ENCODE assay signal across 8 cellular contexts in genomic region chr16:13453938-13454553, GRCh38.
DNase-seq lines count a peak whose midpoint lies in the region; ATAC-seq and TF ChIP-seq lines count a peak whose summit lies in the region.

No MANE protein-coding gene starts in this region.

- H3K4me3 ChIP-seq in GM12875 (ENCODE audit: low read depth, low read length) (no peak overlapping the region), vagina (no peak overlapping the region)

- TF ChIP-seq CTCF in GM12875 (IDR thresholded peaks at IDR 0.05; ENCODE audit: borderline replicate concordance, insufficient read depth, low read depth, low read length): peak; percentile 45; the same call in 1 of the 2 replicates
- peak in 1 of 3 experiments; percentile 11 for TF ChIP-seq CTCF in vagina (IDR thresholded peaks at IDR 0.05)

- peaks cover 11% of the 10 kb centered on the region for H3K4me1 ChIP-seq in vagina

- ATAC-seq in GM19023 (IDR thresholded peaks at IDR 0.05; ENCODE audit: unreplicated experiment) (no peak), left ventricle myocardium superior (no peak)

- no peak overlapping the region for H3K27ac ChIP-seq in vagina

- no peaks in the 10 kb centered on the region for H3K36me3 ChIP-seq in vagina

- no peaks in the 10 kb centered on the region for H3K27me3 ChIP-seq in vagina

- TF ChIP-seq POLR2A in vagina (IDR thresholded peaks at IDR 0.05): no peak

- DNase-seq in AML-193 (lab: John Stamatoyannopoulos, UW): peak; percentile 6 to 21
- DNase-seq in NCI-H82 treated with DMSO at 0.1 percent for 48 hours (lab: John Stamatoyannopoulos, UW; ENCODE audit: unreplicated experiment): peak; percentile 38
- DNase-seq in dermis blood vessel endothelial cell: peak; percentile 15
- DNase-seq in posterior cingulate gyrus: peak in 6 of 10 donors; percentile 17 to 87 (median 29)
- no peak for DNase-seq in vagina (ENCODE audit: extremely low spot score in 2 of 2)
- no peak for DNase-seq in left ventricle myocardium superior

- H3K9me3 ChIP-seq in vagina: no peaks in the 10 kb centered on the region

- intact Hi-C loops in posterior cingulate gyrus (cut with DNase I) (loop anchor here (5.0 kb wide), 1 partner anchor 557 kb away; no protein-coding TSS in a partner anchor), vagina (cut with DNase I) (no loop called here), left ventricle myocardium superior (cut with micrococcal nuclease) (no loop called here)

Comparison
In these comparisons a context has a peak if more than half of its experiments do, and no peak if none do; other contexts are left out.
1. DNase-seq: peak in AML-193 (2 of 2), NCI-H82 treated with DMSO at 0.1 percent for 48 hours (single experiment), dermis blood vessel endothelial cell (single experiment) and posterior cingulate gyrus (6 of 10); none in vagina (0 of 2) and left ventricle myocardium superior (single experiment).